ENCODE assay signal across 24 cellular contexts in the genomic region with DNA sequence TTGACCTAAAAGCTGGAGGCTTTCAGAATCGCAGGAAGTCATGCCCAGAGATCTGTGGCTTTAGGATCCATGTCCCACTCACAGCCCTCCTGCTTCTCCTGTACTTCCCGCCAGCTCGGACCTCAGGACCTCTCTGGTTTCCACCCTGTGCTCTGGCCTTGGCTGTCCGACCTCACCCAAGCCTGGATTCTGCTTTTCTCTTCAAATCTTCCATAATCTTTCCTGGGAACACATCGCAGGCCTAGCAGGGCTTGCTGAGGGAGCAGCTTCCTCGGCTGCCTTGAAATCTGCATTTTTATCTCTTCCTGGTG.
A peak's percentile ranks its signal among the peaks of the same experiment; 100 is the strongest.
DNase-seq lines count a peak whose midpoint lies in the region; ATAC-seq and TF ChIP-seq lines count a peak whose summit lies in the region.
"Had no signal": no experiment of that assay in that cellular context is flagged by ENCODE, and none has a peak within 500 bp of the region (broad histone marks: within the 10 kb centered on the region; RNA-seq: fewer than 3 reads in every experiment).

No MANE protein-coding gene starts in this region.

- no peaks in the 10 kb centered on the region for H3K27me3 ChIP-seq in AG04450 (ENCODE audit: control insufficient read depth, insufficient read depth, low read length)
- H3K27me3 ChIP-seq in PC-3 (ENCODE audit: low read length): 0 out of 2 replicates have a peak, but pooled peaks cover 4% of the 10 kb centered on the region
- no peaks in the 10 kb centered on the region for H3K27me3 ChIP-seq in skeletal muscle tissue (ENCODE audit: control insufficient read depth in 3 of 3, insufficient read depth in 3 of 3, low read length in 3 of 3)
- H3K27me3 ChIP-seq: body of pancreas, colonic mucosa, ovary had no signal

- no peak overlapping the region for H3K27ac Mint-ChIP-seq in activated T-helper 17 cell treated with anti-CD3 and anti-CD28 coated beads, Interleukin-2, amount 50 U/mL, for 72 hours
- no peak overlapping the region for H3K27ac Mint-ChIP-seq in T-cell
- H3K27ac Mint-ChIP-seq: activated CD8-positive, alpha-beta memory T cell treated with anti-CD3 and anti-CD28 coated beads, Interleukin-2, amount 10 ng/mL, durations not matched to agents 7 days and 5 days; activated naive CD8-positive, alpha-beta T cell treated with anti-CD3 and anti-CD28 coated beads for 36 hours; endodermal cell had no signal

- no peaks in the 10 kb centered on the region for H3K79me2 ChIP-seq in PC-3 (ENCODE audit: low read length)

- H3K4me3 Mint-ChIP-seq in activated T-helper 17 cell treated with anti-CD3 and anti-CD28 coated beads, Interleukin-2, amount 50 U/mL, for 72 hours: no peak overlapping the region
- no peak overlapping the region for H3K4me3 Mint-ChIP-seq in T-cell
- H3K4me3 Mint-ChIP-seq: activated CD8-positive, alpha-beta memory T cell treated with anti-CD3 and anti-CD28 coated beads, Interleukin-2, amount 10 ng/mL, durations not matched to agents 7 days and 5 days; activated naive CD8-positive, alpha-beta T cell treated with anti-CD3 and anti-CD28 coated beads for 36 hours; CD8-positive, alpha-beta memory T cell; endodermal cell; stimulated activated naive CD8-positive, alpha-beta T cell treated with anti-CD3 and anti-CD28 coated beads, Interleukin-15, amount 100 ng/mL, for 72 hours had no signal

- H3K27me3 Mint-ChIP-seq in activated T-helper 17 cell treated with anti-CD3 and anti-CD28 coated beads, Interleukin-2, amount 50 U/mL, for 72 hours: peaks cover 8% of the 10 kb centered on the region
- H3K27me3 Mint-ChIP-seq in T-cell: peaks cover 0 to 2% of the 10 kb centered on the region in 2 donors
- H3K27me3 Mint-ChIP-seq: activated naive CD8-positive, alpha-beta T cell treated with anti-CD3 and anti-CD28 coated beads for 36 hours; stimulated activated naive CD8-positive, alpha-beta T cell treated with anti-CD3 and anti-CD28 coated beads, Interleukin-15, amount 100 ng/mL, for 72 hours had no signal

- DNase-seq in AG04450 (ENCODE audit: low read depth, low spot score) (no peak), PC-3 (no peak), islet precursor cell (peak; percentile 21), T-cell (no peak)
- no peak for DNase-seq in stimulated activated CD4-positive, alpha-beta T cell treated with anti-CD3 and anti-CD28 coated beads, Interleukin-4, amount 100 ng/mL, for 1 hour
- DNase-seq: activated CD4-positive, alpha-beta T cell treated with anti-CD3 and anti-CD28 coated beads for 4 hours; activated CD8-positive, alpha-beta memory T cell treated with anti-CD3 and anti-CD28 coated beads, Interleukin-2, amount 10 ng/mL, durations not matched to agents 7 days and 5 days; activated naive CD8-positive, alpha-beta T cell treated with anti-CD3 and anti-CD28 coated beads for 36 hours; body of pancreas; CD8-positive, alpha-beta memory T cell; colonic mucosa; DMS53; MM.1S; NCI-H1436 treated with DMSO at 0.1 percent for 48 hours; NCI-H2171; NCI-H526; ovary; stimulated activated CD4-positive, alpha-beta T cell treated with anti-CD3 and anti-CD28 coated beads, Interleukin-4, amount 100 ng/mL, for 24 hours; stimulated activated naive CD8-positive, alpha-beta T cell treated with anti-CD3 and anti-CD28 coated beads, Interleukin-15, amount 100 ng/mL, for 72 hours had no signal

- H3F3A ChIP-seq in PC-3 (ENCODE audit: low read length, unreplicated experiment): no peaks in the 10 kb centered on the region

- H2AFZ ChIP-seq in PC-3 (ENCODE audit: low read length): 0 out of 2 replicates have a peak overlapping the region, but pooled peaks have one; percentile 9

- H4K20me1 ChIP-seq in PC-3 (ENCODE audit: low read length): no peaks in the 10 kb centered on the region

- POLR2A ChIA-PET in AG04450 (lab: Yijun Ruan, JAX): interaction anchor here (1.4 kb wide), 1 partner anchor 179 kb away, joined by 3 read pairs; no protein-coding TSS in a partner anchor
- POLR2A ChIA-PET in PC-3 (lab: Charles Lee; ENCODE audit: unreplicated experiment): interaction anchor here (0.6 kb wide), 1 partner anchor 63 kb away, joined by 5 read pairs; no protein-coding TSS in a partner anchor
- POLR2A ChIA-PET in T-cell (lab: Charles Lee): no interaction called here

- H3K4me2 ChIP-seq in PC-3 (ENCODE audit: low read length): no peak overlapping the region

- H3K4me3 ChIP-seq in AG04450 (ENCODE audit: low read depth, low read length): no peak overlapping the region
- H3K4me3 ChIP-seq in PC-3 (ENCODE audit: low read length): no peak overlapping the region
- no peak overlapping the region for H3K4me3 ChIP-seq in skeletal muscle tissue (ENCODE audit: low read length in 3 of 3)
- H3K4me3 ChIP-seq: body of pancreas, colonic mucosa, lower lobe of right lung, ovary, skin epidermis had no signal

- peaks cover 22% of the 10 kb centered on the region for H3K4me1 ChIP-seq in PC-3 (ENCODE audit: insufficient read depth, low read length)
- H3K4me1 ChIP-seq in skeletal muscle tissue (ENCODE audit: control insufficient read depth in 3 of 3, insufficient read depth in 3 of 3, low read length in 3 of 3): peaks cover 18 to 31% (median 25%) of the 10 kb centered on the region in 3 donors

- intact Hi-C loops in PC-3 (cut with micrococcal nuclease): loop anchor here (1.0 kb wide), 1 partner anchor 20 kb away; no protein-coding TSS in a partner anchor

- H3K9ac ChIP-seq in PC-3 (ENCODE audit: low read length) (no peak overlapping the region), skeletal muscle tissue (ENCODE audit: low read depth in 1 of 3, low read length in 3 of 3) (peak overlapping the region in 1 of 3 donors; percentile 25)

- H3K36me3 ChIP-seq in PC-3 (ENCODE audit: low read depth, low read length) (no peaks in the 10 kb centered on the region), skeletal muscle tissue (ENCODE audit: control insufficient read depth in 3 of 3, insufficient read depth in 3 of 3, low read length in 3 of 3) (no peaks in the 10 kb centered on the region)
- H3K36me3 ChIP-seq: colonic mucosa, lower lobe of right lung, ovary had no signal

- H3K4me1 Mint-ChIP-seq in activated T-helper 17 cell treated with anti-CD3 and anti-CD28 coated beads, Interleukin-2, amount 50 U/mL, for 72 hours: no peaks in the 10 kb centered on the region
- H3K4me1 Mint-ChIP-seq in T-cell: peaks cover 0 to 5% (median 0%) of the 10 kb centered on the region in 3 donors
- H3K4me1 Mint-ChIP-seq: activated CD8-positive, alpha-beta memory T cell treated with anti-CD3 and anti-CD28 coated beads, Interleukin-2, amount 10 ng/mL, durations not matched to agents 7 days and 5 days; activated naive CD8-positive, alpha-beta T cell treated with anti-CD3 and anti-CD28 coated beads for 36 hours; CD8-positive, alpha-beta memory T cell; endodermal cell; stimulated activated naive CD8-positive, alpha-beta T cell treated with anti-CD3 and anti-CD28 coated beads, Interleukin-15, amount 100 ng/mL, for 72 hours had no signal

- CTCF ChIA-PET in AG04450 (lab: Charles Lee) (interaction anchor here (1.3 kb wide), 1 partner anchor 21 kb away, joined by 3 read pairs; no protein-coding TSS in a partner anchor), PC-3 (lab: Charles Lee) (no interaction called here), T-cell (lab: Charles Lee) (no interaction called here)

- peaks cover 4% of the 10 kb centered on the region for H3K9me3 ChIP-seq in AG04450 (ENCODE audit: control insufficient read depth, insufficient read depth, low read length)
- no peaks in the 10 kb centered on the region for H3K9me3 ChIP-seq in PC-3 (ENCODE audit: low read length)
- H3K9me3 ChIP-seq in skeletal muscle tissue (ENCODE audit: control insufficient read depth in 3 of 3, low read length in 3 of 3): no peaks in the 10 kb centered on the region
- H3K9me3 ChIP-seq: body of pancreas, colonic mucosa, lower lobe of right lung, ovary had no signal

- BruUV-seq in PC-3 (replicated peaks; lab: Mats Ljungman, UMichigan): no TSS peak

- no peaks in the 10 kb centered on the region for H3K9me3 Mint-ChIP-seq in activated T-helper 17 cell treated with anti-CD3 and anti-CD28 coated beads, Interleukin-2, amount 50 U/mL, for 72 hours
- no peaks in the 10 kb centered on the region for H3K9me3 Mint-ChIP-seq in T-cell
- H3K9me3 Mint-ChIP-seq: activated naive CD8-positive, alpha-beta T cell treated with anti-CD3 and anti-CD28 coated beads for 36 hours; CD8-positive, alpha-beta memory T cell; endodermal cell; stimulated activated naive CD8-positive, alpha-beta T cell treated with anti-CD3 and anti-CD28 coated beads, Interleukin-15, amount 100 ng/mL, for 72 hours had no signal

- ATAC-seq in PC-3: no peak
- ATAC-seq in activated T-helper 17 cell treated with anti-CD3 and anti-CD28 coated beads, Interleukin-2, amount 50 U/mL, for 72 hours (replicated peaks): no peak
- no peak for ATAC-seq in T-cell (replicated peaks in 1 of 4)
- ATAC-seq: activated CD8-positive, alpha-beta memory T cell treated with anti-CD3 and anti-CD28 coated beads, Interleukin-2, amount 10 ng/mL, durations not matched to agents 7 days and 5 days; body of pancreas; lower lobe of right lung; stimulated activated naive CD8-positive, alpha-beta T cell treated with anti-CD3 and anti-CD28 coated beads, Interleukin-15, amount 100 ng/mL, for 72 hours had no signal

- TF ChIP-seq CTCF in AG04450 (IDR thresholded peaks at IDR 0.05; ENCODE audit: low read depth, low read length): no peak
- no peak for TF ChIP-seq CTCF in PC-3 (conservative IDR thresholded peaks at IDR 0.05; ENCODE audit: low read depth, low read length)

- no peaks in the 10 kb centered on the region for H3K9me2 ChIP-seq in PC-3 (replicated peaks; ENCODE audit: low read length)

- H3K27ac ChIP-seq in AG04450 (ENCODE audit: low read depth, low read length) (peak overlapping the region; percentile 65), PC-3 (ENCODE audit: low read length) (peak overlapping the region; percentile 11), skeletal muscle tissue (ENCODE audit: low read depth, low read length) (peak overlapping the region; percentile 56)
- H3K27ac ChIP-seq: body of pancreas, lower lobe of right lung, ovary had no signal

- H3K36me3 Mint-ChIP-seq in activated T-helper 17 cell treated with anti-CD3 and anti-CD28 coated beads, Interleukin-2, amount 50 U/mL, for 72 hours (ENCODE audit: low read depth): no peaks in the 10 kb centered on the region
- H3K36me3 Mint-ChIP-seq in T-cell: no peaks in the 10 kb centered on the region
- H3K36me3 Mint-ChIP-seq: activated CD8-positive, alpha-beta memory T cell treated with anti-CD3 and anti-CD28 coated beads, Interleukin-2, amount 10 ng/mL, durations not matched to agents 7 days and 5 days; activated naive CD8-positive, alpha-beta T cell treated with anti-CD3 and anti-CD28 coated beads for 36 hours had no signal

Comparison
In these comparisons a context has a peak if more than half of its experiments do, and no peak if none do; other contexts are left out.
1. H3K27ac ChIP-seq: peak in every context shown above with its lines; median percentile 65 in AG04450; 56 in skeletal muscle tissue; 11 in PC-3.
2. POLR2A ChIA-PET loops: an anchor here in AG04450 (1.4 kb wide) and PC-3 (0.6 kb wide); none called in T-cell.